In genomic region chr3:66206806-66207205, GRCh38 we compare ENCODE assay signal across 8 cellular contexts.
"Had no signal": no experiment of that assay in that cellular context is flagged by ENCODE, and none has a peak within 500 bp of the region (broad histone marks: within the 10 kb centered on the region; RNA-seq: fewer than 3 reads in every experiment).

No MANE protein-coding gene starts in this region.

- FAIRE-seq: HepG2 had no signal

- ATAC-seq: HepG2 had no signal

- H3K4me1 Mint-ChIP-seq: IgD-negative memory B cell had no signal

- H3K4me2 ChIP-seq: KMS-11 had no signal

- H3K9ac ChIP-seq: KMS-11 had no signal

- H3K36me3 Mint-ChIP-seq: IgD-negative memory B cell had no signal

- H3K4me3 Mint-ChIP-seq: IgD-negative memory B cell had no signal

- H3K27ac ChIP-seq: HL-60, KMS-11 had no signal

- H3K9me3 Mint-ChIP-seq: IgD-negative memory B cell had no signal

- H3K27ac Mint-ChIP-seq: IgD-negative memory B cell had no signal

- DNase-seq: GOT3, H7, HCEC 1CT, KBM-7 had no signal
